1 cellular context compared by ENCODE assay signal in the genomic region with DNA sequence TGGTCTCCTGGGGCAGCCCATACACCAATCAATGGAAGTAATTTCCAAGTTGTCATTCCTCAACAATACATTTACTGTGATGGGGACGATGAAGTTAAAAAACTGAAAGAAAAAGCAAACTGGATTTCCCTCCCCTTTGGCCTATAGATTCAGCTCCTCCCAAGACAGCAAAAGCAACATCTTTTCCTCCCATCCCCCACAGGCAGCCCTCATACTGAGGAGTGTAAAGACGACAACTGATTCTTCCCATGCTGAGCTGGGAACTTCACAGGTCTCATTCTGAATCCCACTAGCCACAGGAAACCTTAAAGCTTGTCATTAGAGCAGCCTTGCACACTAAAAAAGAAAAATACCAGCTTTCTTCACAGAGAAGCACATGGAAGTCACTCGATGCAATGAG.
TF ChIP-seq lines count a peak whose summit lies in the region.

No MANE protein-coding gene starts in this region.

TF ChIP-seq in GM23338, 12 proteins besides CTCF, POLR2A, EP300 and RAD21 (continued from another document):
- TF ChIP-seq, protein P1, sequence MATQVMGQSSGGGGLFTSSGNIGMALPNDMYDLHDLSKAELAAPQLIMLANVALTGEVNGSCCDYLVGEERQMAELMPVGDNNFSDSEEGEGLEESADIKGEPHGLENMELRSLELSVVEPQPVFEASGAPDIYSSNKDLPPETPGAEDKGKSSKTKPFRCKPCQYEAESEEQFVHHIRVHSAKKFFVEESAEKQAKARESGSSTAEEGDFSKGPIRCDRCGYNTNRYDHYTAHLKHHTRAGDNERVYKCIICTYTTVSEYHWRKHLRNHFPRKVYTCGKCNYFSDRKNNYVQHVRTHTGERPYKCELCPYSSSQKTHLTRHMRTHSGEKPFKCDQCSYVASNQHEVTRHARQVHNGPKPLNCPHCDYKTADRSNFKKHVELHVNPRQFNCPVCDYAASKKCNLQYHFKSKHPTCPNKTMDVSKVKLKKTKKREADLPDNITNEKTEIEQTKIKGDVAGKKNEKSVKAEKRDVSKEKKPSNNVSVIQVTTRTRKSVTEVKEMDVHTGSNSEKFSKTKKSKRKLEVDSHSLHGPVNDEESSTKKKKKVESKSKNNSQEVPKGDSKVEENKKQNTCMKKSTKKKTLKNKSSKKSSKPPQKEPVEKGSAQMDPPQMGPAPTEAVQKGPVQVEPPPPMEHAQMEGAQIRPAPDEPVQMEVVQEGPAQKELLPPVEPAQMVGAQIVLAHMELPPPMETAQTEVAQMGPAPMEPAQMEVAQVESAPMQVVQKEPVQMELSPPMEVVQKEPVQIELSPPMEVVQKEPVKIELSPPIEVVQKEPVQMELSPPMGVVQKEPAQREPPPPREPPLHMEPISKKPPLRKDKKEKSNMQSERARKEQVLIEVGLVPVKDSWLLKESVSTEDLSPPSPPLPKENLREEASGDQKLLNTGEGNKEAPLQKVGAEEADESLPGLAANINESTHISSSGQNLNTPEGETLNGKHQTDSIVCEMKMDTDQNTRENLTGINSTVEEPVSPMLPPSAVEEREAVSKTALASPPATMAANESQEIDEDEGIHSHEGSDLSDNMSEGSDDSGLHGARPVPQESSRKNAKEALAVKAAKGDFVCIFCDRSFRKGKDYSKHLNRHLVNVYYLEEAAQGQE (IDR thresholded peaks at IDR 0.05; ENCODE audit: unreplicated experiment) = no peak
- no peak for TF ChIP-seq POLR2AphosphoS5 (IDR thresholded peaks at IDR 0.05; ENCODE audit: low read depth)
